Comparison of ENCODE assay signal across 8 cellular contexts in the genomic region with DNA sequence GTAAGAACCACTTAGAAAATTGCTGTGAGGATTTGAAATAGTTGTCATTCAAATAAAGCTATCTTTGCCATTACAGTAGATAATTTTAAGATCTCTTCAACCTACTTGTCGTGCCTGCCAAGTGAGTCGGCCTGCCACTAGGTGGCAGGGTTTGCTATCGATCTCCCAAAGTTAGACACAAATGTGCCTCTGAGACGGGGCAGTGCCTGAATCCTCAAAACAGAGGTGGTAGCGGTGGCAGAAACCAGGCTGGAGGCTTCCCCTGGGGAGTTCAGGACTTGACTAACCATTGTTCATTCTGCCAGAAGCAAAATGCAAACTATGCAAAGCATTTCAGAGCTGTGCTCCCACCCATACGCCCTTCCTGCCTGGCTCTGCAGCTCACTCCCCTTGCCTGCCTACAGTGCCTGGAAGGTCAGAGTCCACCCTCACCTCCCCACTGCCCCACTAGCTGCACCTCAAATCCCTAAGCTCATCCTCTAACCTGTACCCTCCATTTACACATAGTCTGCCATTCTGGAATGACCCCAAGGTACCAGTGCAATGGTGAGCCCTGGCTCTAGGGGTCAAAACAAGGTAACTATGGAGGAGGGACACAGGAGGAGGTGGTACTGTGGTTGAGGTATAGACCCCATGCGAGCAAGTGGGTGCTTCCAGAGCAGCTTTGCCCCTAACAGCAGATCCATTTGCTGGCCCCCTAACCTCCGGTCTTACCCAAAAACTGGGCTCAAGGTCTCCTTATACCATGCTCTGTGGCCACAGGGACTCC.
DNase-seq lines count a peak whose midpoint lies in the region; ATAC-seq and TF ChIP-seq lines count a peak whose summit lies in the region.

No MANE protein-coding gene starts in this region.

- intact Hi-C loops in right cardiac atrium (cut with DNase I) = loop anchor here in 1 of 4 donors (5.0 kb wide), 1 partner anchor 242 kb away; no protein-coding TSS in a partner anchor
- intact Hi-C loops in sigmoid colon (cut with DNase I) = loop anchor here (5.0 kb wide), 1 partner anchor 252 kb away; no protein-coding TSS in a partner anchor

- no peak for TF ChIP-seq POLR2A in sigmoid colon (IDR thresholded peaks at IDR 0.05)

- no peak for TF ChIP-seq EP300 in sigmoid colon (IDR thresholded peaks at IDR 0.05)

- TF ChIP-seq CTCF in GM12873 (IDR thresholded peaks at IDR 0.05; ENCODE audit: insufficient read depth, low read depth, low read length, missing control alignments) (peak; percentile 83), sigmoid colon (IDR thresholded peaks at IDR 0.05) (peak; percentile 5 to 77 (median 66))

- H3K27me3 ChIP-seq in right cardiac atrium (ENCODE audit: control insufficient read depth, insufficient read depth) (no peaks in the 10 kb centered on the region), sigmoid colon (no peaks in the 10 kb centered on the region)

- H3K36me3 ChIP-seq in sigmoid colon = no peaks in the 10 kb centered on the region

- peak; percentile 74 for ATAC-seq in HG02571 (IDR thresholded peaks at IDR 0.05; ENCODE audit: unreplicated experiment)
- peak; percentile 60 to 74 for ATAC-seq in right cardiac atrium

- H3K9me3 ChIP-seq in right cardiac atrium (ENCODE audit: control insufficient read depth, low read length) (no peaks in the 10 kb centered on the region), sigmoid colon (no peaks in the 10 kb centered on the region)

- DNase-seq in NAMALWA (ENCODE audit: low spot score) (peak; percentile 81), SW480 (ENCODE audit: low spot score) (peak; percentile 83), amniotic epithelial cell (ENCODE audit: low read depth) (peak; percentile 69), right cardiac atrium (peak; percentile 82 to 94 (median 90)), sigmoid colon (peak; percentile 83), GF-D8 (lab: John Stamatoyannopoulos, UW) (no peak)

- H3K27ac ChIP-seq in right cardiac atrium (ENCODE audit: low read length) = peak overlapping the region; percentile 61
- H3K27ac ChIP-seq in sigmoid colon = no peak overlapping the region

- H3K4me1 ChIP-seq in right cardiac atrium (ENCODE audit: control insufficient read depth, insufficient read depth, low read length) (peaks cover 6% of the 10 kb centered on the region), sigmoid colon (peaks cover 0 to 10% (median 6%) of the 10 kb centered on the region in 4 donors)

- 26% methylated on average over 8 of the region's 8 CpGs for WGBS in right cardiac atrium
- WGBS in sigmoid colon, 2 donors = 31 to 34% methylated on average over 8 of the region's 8 CpGs

- H3K4me3 ChIP-seq in right cardiac atrium (ENCODE audit: low read length) (no peak overlapping the region), sigmoid colon (no peak overlapping the region)
